Comparison of ENCODE assay signal across 34 cellular contexts in the genomic region with DNA sequence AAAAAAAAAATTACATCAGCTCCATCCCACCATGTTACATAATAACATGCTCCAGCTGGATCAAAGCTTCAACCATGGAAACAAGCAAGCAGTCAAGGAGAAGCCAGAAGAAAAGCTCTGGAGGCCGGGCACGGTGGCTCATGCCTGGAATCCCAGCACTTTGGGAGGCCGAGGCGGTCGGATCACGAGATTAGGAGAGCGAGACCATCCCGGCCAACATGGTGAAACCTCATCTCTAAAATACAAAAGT. TPM values are rescaled to one million over a fixed set of nuclear protein-coding genes. Genes with fewer than 3 reads are reported as not detected.
A peak's percentile ranks its signal among the peaks of the same experiment; 100 is the strongest.
DNase-seq lines count a peak whose midpoint lies in the region; ATAC-seq, FAIRE-seq and TF ChIP-seq lines count a peak whose summit lies in the region.
"Had no signal": no experiment of that assay in that cellular context is flagged by ENCODE, and none has a peak within 500 bp of the region (broad histone marks: within the 10 kb centered on the region; RNA-seq: fewer than 3 reads in every experiment).

No MANE protein-coding gene starts in this region.

- peaks cover 97% of the 10 kb centered on the region for H3K36me3 ChIP-seq in left ventricle myocardium inferior
- H3K36me3 ChIP-seq in esophagus muscularis mucosa = peaks cover 68 to 100% (median 88%) of the 10 kb centered on the region in 4 donors
- peaks cover 40 to 46% of the 10 kb centered on the region in 2 donors for H3K36me3 ChIP-seq in prostate gland
- peaks cover 0 to 70% of the 10 kb centered on the region in 2 donors for H3K36me3 ChIP-seq in vagina

- TF ChIP-seq EP300 in esophagus muscularis mucosa (IDR thresholded peaks at IDR 0.05) = no peak

- H3K4me3 ChIP-seq in left ventricle myocardium inferior (no peak overlapping the region), right cardiac atrium (ENCODE audit: low read length) (no peak overlapping the region), esophagus muscularis mucosa (no peak overlapping the region), prostate gland (no peak overlapping the region), vagina (no peak overlapping the region)
- H3K4me3 ChIP-seq: cardiac muscle cell, hepatocyte, thyroid gland had no signal

- TF ChIP-seq CTCF in left ventricle myocardium inferior (IDR thresholded peaks at IDR 0.05; ENCODE audit: borderline replicate concordance) (no peak), esophagus muscularis mucosa (IDR thresholded peaks at IDR 0.05) (no peak), prostate gland (IDR thresholded peaks at IDR 0.05) (no peak), vagina (IDR thresholded peaks at IDR 0.05) (no peak)

- DNase-seq in left ventricle myocardium inferior (no peak), right cardiac atrium (no peak), esophagus muscularis mucosa (ENCODE audit: extremely low spot score) (no peak), prostate gland (ENCODE audit: low spot score) (no peak), vagina (ENCODE audit: extremely low spot score in 2 of 2) (no peak), NCI-H2107 (lab: John Stamatoyannopoulos, UW) (no peak), GDM1 (lab: John Stamatoyannopoulos, UW) (no peak), GM12891 (ENCODE audit: insufficient read length, low spot score) (no peak)
- DNase-seq: activated CD4-positive, alpha-beta T cell treated with anti-CD3 and anti-CD28 coated beads for 4 hours; activated CD8-positive, alpha-beta T cell treated with anti-CD3 and anti-CD28 coated beads, Interleukin-2, amount 10 ng/mL, durations not matched to agents 7 days and 5 days; AML-193; CD4-positive, alpha-beta T cell; cortex of kidney; effector memory CD8-positive, alpha-beta T cell; foreskin keratinocyte; kidney glomerular epithelial cell; mammary epithelial cell; MM.1S; NCI-H1105 treated with DMSO at 0.1 percent for 48 hours; NCI-H2029; NCI-H82; stimulated activated CD4-positive, alpha-beta T cell treated with anti-CD3 and anti-CD28 coated beads, Interleukin-1b, Interleukin-23, amount 100 ng/mL, for 48 hours; stimulated activated naive CD8-positive, alpha-beta T cell treated with anti-CD3 and anti-CD28 coated beads, Interleukin-15, Interleukin-2, amounts not matched to agents 100 U/mL and 50 U/mL, for 24 hours; SW 1271; thyroid gland had no signal

- H3K27me3 ChIP-seq in left ventricle myocardium inferior (ENCODE audit: low read depth) = no peaks in the 10 kb centered on the region
- no peaks in the 10 kb centered on the region for H3K27me3 ChIP-seq in right cardiac atrium (ENCODE audit: control insufficient read depth, insufficient read depth)
- no peaks in the 10 kb centered on the region for H3K27me3 ChIP-seq in esophagus muscularis mucosa
- H3K27me3 ChIP-seq in prostate gland (replicated peaks; ENCODE audit: insufficient read depth) = no peaks in the 10 kb centered on the region
- no peaks in the 10 kb centered on the region for H3K27me3 ChIP-seq in vagina
- H3K27me3 ChIP-seq: cardiac muscle cell, foreskin keratinocyte, hepatocyte, thyroid gland had no signal

- FAIRE-seq in GM12891 (lab: Jason Lieb, UNC) = no peak
- FAIRE-seq: GM18507, GM19239, H54, RCC 7860 had no signal

- H3K9me3 ChIP-seq in left ventricle myocardium inferior (replicated peaks) (no peaks in the 10 kb centered on the region), right cardiac atrium (ENCODE audit: control insufficient read depth, low read length) (no peaks in the 10 kb centered on the region), esophagus muscularis mucosa (no peaks in the 10 kb centered on the region), prostate gland (no peaks in the 10 kb centered on the region), vagina (no peaks in the 10 kb centered on the region)
- H3K9me3 ChIP-seq: thyroid gland had no signal

- peaks cover 28% of the 10 kb centered on the region for H3K4me1 ChIP-seq in left ventricle myocardium inferior
- no peaks in the 10 kb centered on the region for H3K4me1 ChIP-seq in right cardiac atrium (ENCODE audit: control insufficient read depth, insufficient read depth, low read length)
- peaks cover 3 to 46% (median 30%) of the 10 kb centered on the region in 4 donors for H3K4me1 ChIP-seq in esophagus muscularis mucosa
- H3K4me1 ChIP-seq in prostate gland (replicated peaks) = no peaks in the 10 kb centered on the region
- peaks cover 21% of the 10 kb centered on the region for H3K4me1 ChIP-seq in vagina

- ATAC-seq in right cardiac atrium = no peak
- ATAC-seq: activated CD8-positive, alpha-beta T cell treated with anti-CD3 and anti-CD28 coated beads, Interleukin-2, amount 10 ng/mL, durations not matched to agents 7 days and 5 days; activated T-helper 17 cell treated with anti-CD3 and anti-CD28 coated beads, Interleukin-2, amount 50 U/mL, for 72 hours; effector memory CD8-positive, alpha-beta T cell; foreskin keratinocyte; natural killer cell treated with Interleukin-12 subunit alpha and Interleukin-12 subunit beta and Interleukin-15 and Interleukin-18, amount 100 ng/mL, for 72 hours; stimulated activated naive CD8-positive, alpha-beta T cell treated with anti-CD3 and anti-CD28 coated beads, Interleukin-15, Interleukin-2, amounts not matched to agents 100 U/mL and 50 U/mL, for 24 hours had no signal

- H3K27ac ChIP-seq in left ventricle myocardium inferior (replicated peaks) (peak overlapping the region; percentile 78), right cardiac atrium (ENCODE audit: low read length) (no peak overlapping the region), esophagus muscularis mucosa (replicated peaks in 1 of 4) (peak overlapping the region; percentile 69 to 87 (median 84)), prostate gland (peak overlapping the region; percentile 67 to 76), vagina (peak overlapping the region; percentile 60)
- H3K27ac ChIP-seq: cardiac muscle cell, foreskin keratinocyte, hepatocyte, HL-60, thyroid gland had no signal

- intact Hi-C loops in left ventricle myocardium inferior (cut with micrococcal nuclease) (no loop called here), right cardiac atrium (cut with DNase I) (loop anchor here in 1 of 4 donors (10.0 kb wide), 1 partner anchor 45 kb away; a partner anchor contains a TSS), esophagus muscularis mucosa (cut with DNase I) (no loop called here), prostate gland (cut with DNase I) (no loop called here), vagina (cut with DNase I) (no loop called here)

- TF ChIP-seq POLR2A in esophagus muscularis mucosa (IDR thresholded peaks at IDR 0.05; ENCODE audit: low read depth) (no peak), prostate gland (IDR thresholded peaks at IDR 0.05) (no peak), vagina (IDR thresholded peaks at IDR 0.05) (no peak), GM12891 (IDR thresholded peaks at IDR 0.05; ENCODE audit: low read depth, low read length) (no peak)

- 90% methylated on average over 8 of the region's 8 CpGs for WGBS in right cardiac atrium
- 77% methylated on average over 8 of the region's 8 CpGs for WGBS in esophagus muscularis mucosa
- 74% methylated on average over 8 of the region's 8 CpGs for WGBS in prostate gland

TF ChIP-seq in GM12891, 5 proteins besides CTCF, POLR2A, EP300 and RAD21:
- TF ChIP-seq PAX5 (IDR thresholded peaks at IDR 0.05; ENCODE audit: insufficient read depth, low read length, severe bottlenecking) (no peak), SPI1 (IDR thresholded peaks at IDR 0.05; ENCODE audit: low read depth, low read length) (no peak), TAF1 (IDR thresholded peaks at IDR 0.05; ENCODE audit: low read depth, low read length) (no peak), POLR2AphosphoS5 (IDR thresholded peaks at IDR 0.05; ENCODE audit: low read depth, low read length) (no peak), POU2F2 (IDR thresholded peaks at IDR 0.05; ENCODE audit: low read depth, low read length) (no peak)
TF ChIP-seq in GM12891: peak in this region for 0.

RNA-seq across cellular contexts. Expression of a gene that starts 7.8 kb away (rescaled TPM):
- total RNA-seq in left ventricle myocardium inferior (113 TPM), right cardiac atrium (100 to 1,000 TPM in 3 of 4 donors, 10 to 100 TPM in 1; 99.8 to 124 (median 112) TPM), esophagus muscularis mucosa (100 to 1,000 TPM in 2 of 4 donors, 10 to 100 TPM in 2; 65.2 to 190 (median 98.8) TPM), prostate gland (100 to 1,000 TPM in 1 of 2 donors, 10 to 100 TPM in 1; 82.7 to 199 TPM), vagina (147 TPM)
- 135 TPM for polyA plus RNA-seq in right cardiac atrium
- polyA plus RNA-seq in GM12891 (2012; ENCODE audit: low read depth, missing spikeins) = 36.2 TPM

RNA-seq across cellular contexts. Expression of a gene that starts 22.3 kb away (rescaled TPM):
- total RNA-seq in left ventricle myocardium inferior (22.8 TPM), right cardiac atrium (10 to 100 TPM; 20.6 to 30.5 (median 28.6) TPM), esophagus muscularis mucosa (10 to 100 TPM; 30.5 to 72.3 (median 45.5) TPM), prostate gland (10 to 100 TPM; 40.8 to 61.8 TPM), vagina (33.1 TPM)
- 31.4 TPM for polyA plus RNA-seq in right cardiac atrium
- 33.5 TPM for polyA plus RNA-seq in GM12891 (2012; ENCODE audit: low read depth, missing spikeins)

RNA-seq across cellular contexts. Expression of a gene that starts 47.3 kb away (rescaled TPM):
- total RNA-seq in left ventricle myocardium inferior (5.1 TPM), right cardiac atrium (1 to 10 TPM; 5.4 to 7.7 (median 6.2) TPM), esophagus muscularis mucosa (10 to 100 TPM in 1 of 4 donors, 1 to 10 TPM in 3; 4.6 to 14.6 (median 7.6) TPM), prostate gland (10 to 100 TPM; 13.0 to 18.1 TPM), vagina (21.4 TPM)
- polyA plus RNA-seq in right cardiac atrium = 4.3 TPM
- polyA plus RNA-seq in GM12891 (2012; ENCODE audit: low read depth, missing spikeins) = 21.8 TPM

RNA-seq across cellular contexts. Expression of a gene that starts 49.4 kb away (rescaled TPM):
- total RNA-seq in left ventricle myocardium inferior (18.6 TPM), right cardiac atrium (10 to 100 TPM; 26.3 to 40.3 (median 31.8) TPM), esophagus muscularis mucosa (10 to 100 TPM; 49.4 to 77.2 (median 59.5) TPM), prostate gland (10 to 100 TPM; 35.4 to 54.7 TPM), vagina (65.6 TPM)
- polyA plus RNA-seq in right cardiac atrium = 27.7 TPM
- polyA plus RNA-seq in GM12891 (2012; ENCODE audit: low read depth, missing spikeins) = 25.7 TPM
